Comparison of ENCODE assay signal across 10 cellular contexts in genomic region chr3:169759256-169759655, GRCh38.
DNase-seq lines count a peak whose midpoint lies in the region; ATAC-seq and TF ChIP-seq lines count a peak whose summit lies in the region.
"Had no signal": no experiment of that assay in that cellular context is flagged by ENCODE, and none has a peak within 500 bp of the region (broad histone marks: within the 10 kb centered on the region; RNA-seq: fewer than 3 reads in every experiment).

No MANE protein-coding gene starts in this region.

- TF ChIP-seq POLR2A in NB4 (IDR thresholded peaks at IDR 0.05; ENCODE audit: extremely low read depth, insufficient read length), result no peak

- ATAC-seq in GM18519 (IDR thresholded peaks at IDR 0.05; ENCODE audit: low FRiP score, unreplicated experiment) (peak; percentile 69), HG02623 (IDR thresholded peaks at IDR 0.05; ENCODE audit: unreplicated experiment) (peak; percentile 44)

- DNase-seq in NB4 (ENCODE audit: low read depth), result peak; percentile 36
- peak; percentile 89 for DNase-seq in epithelial cell of esophagus (ENCODE audit: low read depth)
- DNase-seq in activated gamma-delta T cell treated with Interleukin-2 at 50 U/mL for 16 hours, result no peak
- no peak for DNase-seq in NCI-H446 treated with DMSO at 0.1 percent for 48 hours (lab: John Stamatoyannopoulos, UW)
- DNase-seq in iPS-NIHi11 (ENCODE audit: low spot score), result no peak
- no peak for DNase-seq in NCI-H2081 (lab: John Stamatoyannopoulos, UW)
- DNase-seq: activated effector memory CD4-positive, alpha-beta T cell treated with anti-CD3 and anti-CD28 coated beads, Interleukin-2, amount 50 U/mL, for 16 hours; NCI-H526 had no signal

- TF ChIP-seq CTCF in NB4 (IDR thresholded peaks at IDR 0.05; ENCODE audit: low read depth, low read length) (no peak), epithelial cell of esophagus (IDR thresholded peaks at IDR 0.05; ENCODE audit: insufficient read depth, low read depth, low read length, missing control alignments) (no peak)

- H3K4me3 ChIP-seq in NB4 (ENCODE audit: low read depth, low read length), result no peak overlapping the region
- no peak overlapping the region for H3K4me3 ChIP-seq in epithelial cell of esophagus (ENCODE audit: low read length)

Comparison
In these comparisons a context has a peak if more than half of its experiments do, and no peak if none do; other contexts are left out.
1. DNase-seq: peak in NB4 (single experiment) and epithelial cell of esophagus (single experiment); none in activated gamma-delta T cell treated with Interleukin-2 at 50 U/mL for 16 hours (single experiment), NCI-H446 treated with DMSO at 0.1 percent for 48 hours (single experiment), iPS-NIHi11 (single experiment) and NCI-H2081 (0 of 2).